In the genomic region with DNA sequence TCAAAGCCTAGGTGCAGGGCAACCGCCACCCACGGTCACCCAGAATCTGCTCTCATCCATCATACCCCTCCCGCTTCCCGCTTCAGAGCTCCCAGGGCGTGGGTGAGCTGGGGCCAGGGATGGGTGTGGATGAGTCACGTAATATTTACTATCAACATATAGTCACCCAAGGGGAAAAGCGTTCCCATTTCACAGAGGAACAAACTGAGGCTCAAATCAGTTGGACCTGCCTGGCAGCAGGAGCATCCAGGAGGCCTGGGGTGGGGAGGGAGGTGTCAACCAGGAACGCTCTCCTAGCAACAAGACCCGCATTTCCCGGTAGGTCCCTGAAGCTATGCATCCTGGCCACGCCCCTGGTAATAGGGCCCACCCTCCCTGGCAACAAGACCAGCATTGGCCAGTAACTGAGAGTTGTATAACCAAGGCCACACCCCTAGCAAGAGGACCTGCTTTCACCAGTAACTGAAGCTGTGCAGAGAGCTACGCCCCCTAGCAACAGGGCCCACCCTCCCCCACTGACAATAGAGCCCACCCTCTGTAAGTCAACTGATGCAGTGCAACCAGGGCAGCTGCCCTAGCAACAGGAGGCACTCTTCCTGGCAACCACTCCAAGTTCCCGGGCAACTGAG, we compare ENCODE assay signal across 8 cellular contexts. TPM values are rescaled to one million over a fixed set of nuclear protein-coding genes. Genes with fewer than 3 reads are reported as not detected.
A peak's percentile ranks its signal among the peaks of the same experiment; 100 is the strongest.
DNase-seq lines count a peak whose midpoint lies in the region; ATAC-seq, FAIRE-seq and TF ChIP-seq lines count a peak whose summit lies in the region.

No MANE protein-coding gene starts in this region.

- H3K27ac ChIP-seq in KOPT-K1 (ENCODE audit: low read depth, low read length, poor library complexity, severe bottlenecking) (peak overlapping the region; percentile 15), PC-3 (ENCODE audit: low read length) (no peak overlapping the region), fibroblast of lung (ENCODE audit: insufficient read depth, low read length) (no peak overlapping the region), small intestine (ENCODE audit: low read depth in 1 of 2, low read length in 1 of 2) (no peak overlapping the region)

- FAIRE-seq in small intestine (lab: Jason Lieb, UNC), result no peak

- H3K9me3 ChIP-seq in KOPT-K1 (ENCODE audit: insufficient read depth, low read length, poor library complexity, severe bottlenecking) (no peaks in the 10 kb centered on the region), PC-3 (ENCODE audit: low read length) (no peaks in the 10 kb centered on the region), fibroblast of lung (ENCODE audit: control insufficient read depth, insufficient read depth, low read depth, low read length) (no peaks in the 10 kb centered on the region), small intestine (ENCODE audit: control insufficient read depth, low read depth) (no peaks in the 10 kb centered on the region)

- 60 to 68% (median 66%) methylated on average over 13 of the region's 13 CpGs for WGBS in small intestine, 3 donors

- H3K4me1 ChIP-seq in PC-3 (ENCODE audit: insufficient read depth, low read length) (peaks cover 9% of the 10 kb centered on the region; the same call in 1 of the 2 replicates), fibroblast of lung (ENCODE audit: control insufficient read depth, extremely low read depth, insufficient read depth, low read length) (no peaks in the 10 kb centered on the region), small intestine (ENCODE audit: control insufficient read depth in 2 of 2, insufficient read depth in 1 of 2, low read depth in 1 of 2, low read length in 1 of 2) (peaks cover 0 to 2% of the 10 kb centered on the region in 2 donors)

- intact Hi-C loops in PC-3 (cut with micrococcal nuclease), result no loop called here

- no peak overlapping the region for H2AFZ ChIP-seq in PC-3 (ENCODE audit: low read length)
- no peak overlapping the region for H2AFZ ChIP-seq in fibroblast of lung (ENCODE audit: low read length)

- H3K9ac ChIP-seq in PC-3 (ENCODE audit: low read length), result no peak overlapping the region
- H3K9ac ChIP-seq in fibroblast of lung (ENCODE audit: insufficient read depth, low read length), result no peak overlapping the region

- H3K27me3 ChIP-seq in PC-3 (ENCODE audit: low read length) (no peaks in the 10 kb centered on the region), fibroblast of lung (ENCODE audit: control insufficient read depth, insufficient read depth, low read length) (no peaks in the 10 kb centered on the region), small intestine (ENCODE audit: control insufficient read depth in 2 of 2, insufficient read depth in 2 of 2, low read length in 2 of 2) (no peaks in the 10 kb centered on the region)

- BruUV-seq in PC-3 (replicated peaks; lab: Mats Ljungman, UMichigan), result no TSS peak

- no peaks in the 10 kb centered on the region for H3F3A ChIP-seq in PC-3 (ENCODE audit: low read length, unreplicated experiment)

- no peaks in the 10 kb centered on the region for H3K9me2 ChIP-seq in PC-3 (replicated peaks; ENCODE audit: low read length)

- DNase-seq in NCI-H2029 (lab: John Stamatoyannopoulos, UW) (peak; percentile 26), NCI-H2029 treated with DMSO at 0.1 percent for 48 hours (lab: John Stamatoyannopoulos, UW) (no peak), PC-3 (peak; percentile 22), fibroblast of lung (ENCODE audit: low read depth in 2 of 2) (peak; percentile 32 to 79), small intestine (peak; percentile 50), left lobe of liver (ENCODE audit: low spot score) (no peak)

- POLR2A ChIA-PET in PC-3 (lab: Charles Lee; ENCODE audit: unreplicated experiment), result no interaction called here

- H3K4me2 ChIP-seq in PC-3 (ENCODE audit: low read length), result no peak overlapping the region
- no peak overlapping the region for H3K4me2 ChIP-seq in fibroblast of lung (ENCODE audit: extremely low read depth, insufficient read depth, low read length)

- H4K20me1 ChIP-seq in PC-3 (ENCODE audit: low read length) (no peaks in the 10 kb centered on the region), fibroblast of lung (ENCODE audit: control insufficient read depth, extremely low read depth, insufficient read depth, low read length) (no peaks in the 10 kb centered on the region)

- H3K4me3 ChIP-seq in PC-3 (ENCODE audit: low read length), result no peak overlapping the region
- H3K4me3 ChIP-seq in fibroblast of lung (replicated peaks in 1 of 4; ENCODE audit: control extremely low read depth in 1 of 4, insufficient read depth in 1 of 4, low read depth in 3 of 4, low read length in 4 of 4), result no peak overlapping the region
- no peak overlapping the region for H3K4me3 ChIP-seq in small intestine (ENCODE audit: low read depth in 1 of 2, low read length in 2 of 2)

- H3K36me3 ChIP-seq in KOPT-K1 (ENCODE audit: insufficient read depth, low read length), result peaks cover 8% of the 10 kb centered on the region; the same call in 1 of the 2 replicates
- no peaks in the 10 kb centered on the region for H3K36me3 ChIP-seq in PC-3 (ENCODE audit: low read depth, low read length)
- peaks cover 12% of the 10 kb centered on the region for H3K36me3 ChIP-seq in fibroblast of lung (ENCODE audit: control insufficient read depth, insufficient read depth, low read length)
- H3K36me3 ChIP-seq in small intestine (ENCODE audit: control insufficient read depth in 2 of 2, insufficient read depth in 2 of 2, low read length in 2 of 2), result no peaks in the 10 kb centered on the region

- ATAC-seq in PC-3, result no peak
- ATAC-seq in GM18868 (IDR thresholded peaks at IDR 0.05; ENCODE audit: unreplicated experiment), result no peak
- no peak for ATAC-seq in left lobe of liver

- CTCF ChIA-PET in PC-3 (lab: Charles Lee), result no interaction called here

- H3K79me2 ChIP-seq in PC-3 (ENCODE audit: low read length) (no peaks in the 10 kb centered on the region), fibroblast of lung (ENCODE audit: control insufficient read depth, insufficient read depth, low read length) (no peaks in the 10 kb centered on the region)

- TF ChIP-seq CTCF in PC-3 (conservative IDR thresholded peaks at IDR 0.05; ENCODE audit: low read depth, low read length), result no peak
- no peak for TF ChIP-seq CTCF in fibroblast of lung (conservative IDR thresholded peaks at IDR 0.05 in 1 of 2, IDR thresholded peaks at IDR 0.05 in 1 of 2; ENCODE audit: low read depth in 1 of 2, low read length in 2 of 2)

RNA-seq across cellular contexts. Expression of a gene that starts 32.7 kb away (rescaled TPM):
- 23.0 and 32.1 TPM in 2 replicates for total RNA-seq in PC-3 (2014; rRNA removed)
- 18.2 and 30.7 TPM in 2 replicates for total RNA-seq in fibroblast of lung
- polyA plus RNA-seq in fibroblast of lung, result 13.2 and 19.7 TPM in 2 replicates
- polyA plus RNA-seq in fibroblast of lung (2012), result 17.7 and 33.3 TPM in 2 replicates
- 32.4 and 45.4 TPM in 2 replicates for polyA minus RNA-seq in fibroblast of lung (ENCODE audit: low replicate concordance)
- polyA plus RNA-seq in small intestine, result 10 to 100 TPM; 16.8 to 43.8 (median 37.8) TPM
- 44.6 TPM for total RNA-seq in left lobe of liver

RNA-seq across cellular contexts. Expression of a gene that starts 32.8 kb away (rescaled TPM):
- total RNA-seq in PC-3 (2014; rRNA removed) (204 and 205 TPM in 2 replicates), fibroblast of lung (192 and 305 TPM in 2 replicates), left lobe of liver (145 TPM)
- polyA plus RNA-seq in fibroblast of lung (150 and 208 TPM in 2 replicates), small intestine (100 to 1,000 TPM in 2 of 3 donors, 10 to 100 TPM in 1; 57.8 to 151 (median 119) TPM)
- 201 and 240 TPM in 2 replicates for polyA plus RNA-seq in fibroblast of lung (2012)
- polyA minus RNA-seq in fibroblast of lung (ENCODE audit: low replicate concordance), result 94.0 and 188 TPM in 2 replicates

RNA-seq across cellular contexts. Expression of a gene that starts 42.3 kb away (rescaled TPM):
- total RNA-seq in PC-3 (2014; rRNA removed), result 19.7 and 20.0 TPM in 2 replicates
- total RNA-seq in fibroblast of lung, result 13.9 and 15.7 TPM in 2 replicates
- polyA plus RNA-seq in fibroblast of lung, result 2.0 and 2.6 TPM in 2 replicates
- polyA plus RNA-seq in fibroblast of lung (2012), result 3.5 and 7.1 TPM in 2 replicates
- 1.1 and 8.5 TPM in 2 replicates for polyA minus RNA-seq in fibroblast of lung (ENCODE audit: low replicate concordance)
- polyA plus RNA-seq in small intestine, result 10 to 100 TPM in 1 of 3 donors, 1 to 10 TPM in 2; 2.2 to 11.7 (median 2.9) TPM
- 18.7 TPM for total RNA-seq in left lobe of liver

RNA-seq across cellular contexts. Expression of a gene that starts 46.6 kb away (rescaled TPM):
- total RNA-seq in PC-3 (2014; rRNA removed) (23.5 and 33.7 TPM in 2 replicates), fibroblast of lung (33.4 and 52.8 TPM in 2 replicates), left lobe of liver (12.5 TPM)
- polyA plus RNA-seq in fibroblast of lung (28.3 and 41.3 TPM in 2 replicates), small intestine (10 to 100 TPM; 19.0 to 23.3 (median 22.7) TPM)
- 21.0 and 22.2 TPM in 2 replicates for polyA plus RNA-seq in fibroblast of lung (2012)
- 49.5 and 66.6 TPM in 2 replicates for polyA minus RNA-seq in fibroblast of lung (ENCODE audit: low replicate concordance)

Comparison
In these comparisons a context has a peak if more than half of its experiments do, and no peak if none do; other contexts are left out.
1. DNase-seq: peak in NCI-H2029 (single experiment), PC-3 (single experiment), fibroblast of lung (2 of 2) and small intestine (single experiment); none in NCI-H2029 treated with DMSO at 0.1 percent for 48 hours (single experiment) and left lobe of liver (single experiment).